ENCODE assay signal across 7 cellular contexts in the genomic region with DNA sequence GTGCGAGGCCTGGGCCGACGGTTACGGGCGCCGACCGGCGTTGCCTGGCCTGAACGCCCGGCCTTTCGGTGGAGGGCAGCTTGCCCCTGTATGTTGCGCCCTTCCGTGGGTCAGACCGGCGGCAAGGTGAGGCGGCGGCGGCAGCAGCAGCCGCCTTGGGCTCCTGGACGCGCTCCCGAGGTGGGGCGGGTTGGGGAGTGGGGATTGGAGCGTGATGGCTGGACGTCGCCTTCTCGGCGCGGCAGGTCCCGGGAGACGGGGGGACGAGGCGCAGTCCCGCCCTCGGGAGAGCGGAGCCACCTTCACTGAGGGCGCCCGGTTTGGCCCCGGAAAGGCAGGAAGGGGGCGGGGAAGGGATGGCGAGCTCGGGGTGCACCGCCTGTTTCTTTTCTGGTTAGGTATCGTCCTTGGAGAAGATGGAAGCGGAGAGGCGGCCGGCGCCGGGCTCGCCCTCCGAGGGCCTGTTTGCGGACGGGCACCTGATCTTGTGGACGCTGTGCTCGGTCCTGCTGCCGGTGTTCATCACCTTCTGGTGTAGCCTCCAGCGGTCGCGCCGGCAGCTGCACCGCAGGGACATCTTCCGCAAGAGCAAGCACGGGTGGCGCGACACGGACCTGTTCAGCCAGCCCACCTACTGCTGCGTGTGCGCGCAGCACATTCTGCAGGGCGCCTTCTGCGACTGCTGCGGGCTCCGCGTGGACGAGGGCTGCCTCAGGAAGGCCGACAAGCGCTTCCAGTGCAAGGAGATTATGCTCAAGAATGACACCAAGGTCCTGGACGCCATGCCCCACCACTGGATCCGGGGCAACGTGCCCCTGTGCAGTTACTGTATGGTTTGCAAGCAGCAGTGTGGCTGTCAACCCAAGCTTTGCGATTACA. TPM values are rescaled to one million over a fixed set of nuclear protein-coding genes. Genes with fewer than 3 reads are reported as not detected.
DNase-seq lines count a peak whose midpoint lies in the region; ATAC-seq, FAIRE-seq and TF ChIP-seq lines count a peak whose summit lies in the region.

No MANE protein-coding gene starts in this region.

- H2AFZ ChIP-seq in H1 (ENCODE audit: low read length): peak overlapping the region; percentile 93; the same call in 1 of the 2 replicates

- H3K79me2 ChIP-seq in H1 (ENCODE audit: control insufficient read depth in 1 of 2, insufficient read depth in 2 of 2, low read length in 2 of 2): peaks cover 0 to 8% of the 10 kb centered on the region in 2 experiments; a peak in 1 of 4 replicates

- peaks cover 0 to 12% of the 10 kb centered on the region in 2 experiments for H4K20me1 ChIP-seq in H1 (replicated peaks in 1 of 2; ENCODE audit: control insufficient read depth in 1 of 2, insufficient read depth in 2 of 2, low read length in 2 of 2)

- H2BK20ac ChIP-seq in H1 (ENCODE audit: low read length): no peak overlapping the region

- FAIRE-seq in H1 (lab: Jason Lieb, UNC): no peak

- TF ChIP-seq CTCF in H1 (IDR thresholded peaks at IDR 0.05; ENCODE audit: control extremely low read depth in 1 of 3, insufficient read depth in 1 of 3, low read depth in 1 of 3, low read length in 3 of 3): peak in 2 of 3 experiments; percentile 14 to 22; a peak in 2 of 4 replicates

- CTCF ChIA-PET in H1 (lab: Charles Lee; ENCODE audit: partially characterized antibody): interaction anchor here (1.0 to 4.4 kb wide), 4 partner anchors 10 to 174 kb away, joined by 3 to 18 read pairs (median 4); no protein-coding TSS in a partner anchor

- peaks cover 0 to 9% (median 5%) of the 10 kb centered on the region in 4 experiments; a peak in 5 of 7 replicates for H3K4me1 ChIP-seq in H1 (replicated peaks in 1 of 4; ENCODE audit: control insufficient read depth in 3 of 4, insufficient read depth in 4 of 4, low read length in 3 of 4)
- H3K4me1 ChIP-seq in mucosa of stomach (ENCODE audit: control insufficient read depth, insufficient read depth, low read length): peaks cover 7% of the 10 kb centered on the region

- H2AK5ac ChIP-seq in H1 (ENCODE audit: low read depth, low read length): no peak overlapping the region

- H3K4me3 ChIP-seq in H1 (ENCODE audit: extremely low read depth in 1 of 4, insufficient read depth in 2 of 4, low read depth in 3 of 4, low read length in 4 of 4): peak overlapping the region; percentile 59 to 77 (median 74)
- peak overlapping the region; percentile 22 for H3K4me3 ChIP-seq in mucosa of stomach (ENCODE audit: low read length)

- TF ChIP-seq POLR2A in H1 (IDR thresholded peaks at IDR 0.05; ENCODE audit: control extremely low read depth in 1 of 2, low read depth in 2 of 2, low read length in 2 of 2): no peak

- no peak overlapping the region for H3K27ac ChIP-seq in H1 (ENCODE audit: low read depth, low read length)

- H2BK15ac ChIP-seq in H1 (ENCODE audit: low read length): peak overlapping the region; percentile 97; the same call in 1 of the 2 replicates

- H4K8ac ChIP-seq in H1 (ENCODE audit: extremely low read depth, insufficient read depth, low read length): peak overlapping the region; percentile 82; the same call in 1 of the 2 replicates

- peak overlapping the region; percentile 66 to 98 for H3K4me2 ChIP-seq in H1 (ENCODE audit: insufficient read depth in 1 of 2, low read depth in 2 of 2, low read length in 2 of 2)

- no peak for TF ChIP-seq EP300 in H1 (IDR thresholded peaks at IDR 0.05; ENCODE audit: borderline replicate concordance in 1 of 2, low read depth in 2 of 2, low read length in 2 of 2)

- H4K91ac ChIP-seq in H1 (replicated peaks; ENCODE audit: insufficient read length, low read length): no peak overlapping the region

- H3K9me3 ChIP-seq in H1 (ENCODE audit: insufficient read depth in 2 of 2, low read depth in 1 of 2, low read length in 1 of 2) (no peaks in the 10 kb centered on the region; a peak in 1 of 4 replicates), mucosa of stomach (ENCODE audit: control insufficient read depth, low read length) (no peaks in the 10 kb centered on the region)

- WGBS in H1 (ENCODE audit: extremely low coverage in 1 of 2, insufficient coverage in 1 of 2, insufficient read length in 1 of 2, insufficient replicate concordance in 2 of 2, low coverage in 1 of 2, low lambda C conversion rate in 2 of 2, missing lambda C conversion rate in 1 of 2), 2 experiments: 5% methylated on average over 50 of the region's 81 CpGs; no CpG with 5 or more reads in 1 of the 2 experiments

- H3K27me3 ChIP-seq in H1 (replicated peaks in 1 of 4; ENCODE audit: control insufficient read depth in 3 of 4, extremely low read depth in 1 of 4, insufficient read depth in 3 of 4, low read length in 3 of 4) (peaks cover 0 to 8% (median 6%) of the 10 kb centered on the region in 4 experiments; a peak in 6 of 7 replicates), mucosa of stomach (ENCODE audit: control insufficient read depth, insufficient read depth, low read length) (no peaks in the 10 kb centered on the region)

- TF ChIP-seq RAD21 in H1 (IDR thresholded peaks at IDR 0.05 in 1 of 2, conservative IDR thresholded peaks at IDR 0.05 in 1 of 2; ENCODE audit: low read depth in 2 of 2, low read length in 2 of 2): 0 out of 4 replicates have a peak, but pooled peaks of 1 of the 2 experiments have one; percentile 2

- H3K36me3 ChIP-seq in H1 (ENCODE audit: control insufficient read depth in 2 of 4, insufficient read depth in 4 of 4, low read length in 3 of 4): no peaks in the 10 kb centered on the region; a peak in 1 of 8 replicates
- no peaks in the 10 kb centered on the region for H3K36me3 ChIP-seq in mucosa of stomach (ENCODE audit: control insufficient read depth, insufficient read depth, low read length)

- H3K18ac ChIP-seq in H1 (ENCODE audit: extremely low read depth, low read length): peak overlapping the region; percentile 65; the same call in 1 of the 2 replicates

- no peak overlapping the region for H3K4ac ChIP-seq in H1 (replicated peaks; ENCODE audit: insufficient read length, low read depth, low read length)

- POLR2A ChIA-PET in H1 (lab: Charles Lee; ENCODE audit: partially characterized antibody): interaction anchor here (0.6 to 2.2 kb wide), 9 partner anchors 8 to 208 kb away, joined by 3 to 9 read pairs (median 3); a partner anchor contains a TSS

- H4K5ac ChIP-seq in H1 (ENCODE audit: insufficient read length, low read depth, low read length): no peak overlapping the region

- no peak overlapping the region for H3K23ac ChIP-seq in H1 (ENCODE audit: insufficient read length)

- H2BK12ac ChIP-seq in H1 (ENCODE audit: low read depth, low read length): no peak overlapping the region; the same call in 1 of the 2 replicates

- H3K14ac ChIP-seq in H1 (ENCODE audit: insufficient read length): no peak overlapping the region

- ATAC-seq in GM18517 (IDR thresholded peaks at IDR 0.05; ENCODE audit: unreplicated experiment) (peak; percentile 33), HG02943 (IDR thresholded peaks at IDR 0.05; ENCODE audit: low read depth, unreplicated experiment) (peak; percentile 32)

- no peaks in the 10 kb centered on the region; the same call in 1 of the 2 replicates for H3K79me1 ChIP-seq in H1 (ENCODE audit: low read depth, low read length)

- H2BK5ac ChIP-seq in H1 (ENCODE audit: low read depth, low read length): peak overlapping the region; percentile 8; the same call in 1 of the 2 replicates

- no peak overlapping the region for H2BK120ac ChIP-seq in H1 (replicated peaks; ENCODE audit: low read depth, low read length)

- peaks cover 18% of the 10 kb centered on the region for H3K23me2 ChIP-seq in H1 (ENCODE audit: low read depth, low read length)

- peak overlapping the region in 3 of 4 experiments; percentile 11 to 38 (median 34); a peak in 5 of 7 replicates for H3K9ac ChIP-seq in H1 (replicated peaks in 1 of 4; ENCODE audit: extremely low read depth in 1 of 4, low read depth in 3 of 4, low read length in 3 of 4)
- H3K9ac ChIP-seq in mucosa of stomach (ENCODE audit: low read length): peak overlapping the region; percentile 46

- H3K56ac ChIP-seq in H1 (replicated peaks; ENCODE audit: insufficient read length, low read depth, low read length): no peak overlapping the region

- peak; percentile 71 for DNase-seq in NCI-H345 (lab: John Stamatoyannopoulos, UW)
- DNase-seq in activated CD8-positive, alpha-beta memory T cell treated with anti-CD3 and anti-CD28 coated beads for 24 hours: peak; percentile 89
- DNase-seq in H1 (ENCODE audit: low read depth in 1 of 2, low spot score in 2 of 2): peak; percentile 21 to 82
- DNase-seq in stimulated activated CD8-positive, alpha-beta memory T cell treated with anti-CD3 and anti-CD28 coated beads, Interleukin-4, amount 100 ng/mL, for 48 hours: peak; percentile 77

TF ChIP-seq in H1, 55 proteins besides CTCF, POLR2A, EP300 and RAD21 (continues in another document):
- TF ChIP-seq EGR1 (IDR thresholded peaks at IDR 0.05; ENCODE audit: borderline replicate concordance, low read depth, low read length) (no peak), ASH2L (IDR thresholded peaks at IDR 0.05; ENCODE audit: low read length) (peak; percentile 45), JUN (IDR thresholded peaks at IDR 0.05; ENCODE audit: low read depth, low read length) (no peak), HDAC2 (IDR thresholded peaks at IDR 0.05; ENCODE audit: borderline replicate concordance in 1 of 2, low read depth in 2 of 2, low read length in 2 of 2) (0 out of 4 replicates have a peak, but pooled peaks of 1 of the 2 experiments have one; percentile 7), KDM4A (IDR thresholded peaks at IDR 0.05; ENCODE audit: low read depth, low read length, severe bottlenecking) (peak; percentile 84), YY1 (IDR thresholded peaks at IDR 0.05; ENCODE audit: low read depth, low read length) (0 out of 2 replicates have a peak, but pooled peaks have one; percentile 5)

RNA-seq across cellular contexts. Expression of a gene that starts 0.7 kb away (rescaled TPM):
- 7.4 and 7.7 TPM in 2 replicates for total RNA-seq in H1 (2021; fragmentation: NEBNext Ultra II Directional; extraction: Animal tissue kit (Norgen Biotek cat#: 25700))
- 1.7 and 3.1 TPM in 2 replicates for polyA plus RNA-seq in H1 (2011; rRNA removed)
- polyA plus RNA-seq in H1 (2011; cell fraction: cytosol; rRNA removed): 1.8 TPM
- 5.8 TPM for polyA plus RNA-seq in H1 (2011; cell fraction: nucleus; rRNA removed)
- 1.7 to 3.9 TPM (median 2.7 TPM) in 4 replicates for polyA plus RNA-seq in H1 (2012, experiment 1 of 2)
- polyA plus RNA-seq in H1 (2012, experiment 2 of 2): 0.50 TPM
- 7.5 TPM for polyA plus RNA-seq in H1 (2013, experiment 1 of 2)
- 7.1 TPM for polyA plus RNA-seq in H1 (2013, experiment 2 of 2)
- 4.4 and 6.0 TPM in 2 replicates for polyA minus RNA-seq in H1 (2011; rRNA and poly(A)+ RNA removed)
- polyA minus RNA-seq in H1 (2011; cell fraction: cytosol; rRNA and poly(A)+ RNA removed): 1.9 TPM
- polyA minus RNA-seq in H1 (2011; cell fraction: nucleus; rRNA and poly(A)+ RNA removed): 15.4 TPM

RNA-seq across cellular contexts. Expression of a gene that starts 0.9 kb away (rescaled TPM):
- total RNA-seq in H1 (2021; fragmentation: NEBNext Ultra II Directional; extraction: Animal tissue kit (Norgen Biotek cat#: 25700)): 1.9 and 2.2 TPM in 2 replicates
- polyA plus RNA-seq in H1 (2011; rRNA removed): 0.52 and 0.67 TPM in 2 replicates
- polyA plus RNA-seq in H1 (2011; cell fraction: cytosol; rRNA removed): 0.72 TPM
- polyA plus RNA-seq in H1 (2011; cell fraction: nucleus; rRNA removed): 1.0 TPM
- polyA plus RNA-seq in H1 (2012, experiment 1 of 2): 1.1 to 1.4 TPM (median 1.1 TPM) in 4 replicates
- polyA plus RNA-seq in H1 (2012, experiment 2 of 2): 0.28 TPM
- 1.4 TPM for polyA plus RNA-seq in H1 (2013, experiment 1 of 2)
- polyA plus RNA-seq in H1 (2013, experiment 2 of 2): 1.0 TPM
- polyA minus RNA-seq in H1 (2011; rRNA and poly(A)+ RNA removed): 0.32 and 0.61 TPM in 2 replicates
- polyA minus RNA-seq in H1 (2011; cell fraction: cytosol; rRNA and poly(A)+ RNA removed): 0.51 TPM
- 0.50 TPM for polyA minus RNA-seq in H1 (2011; cell fraction: nucleus; rRNA and poly(A)+ RNA removed)
